28 cellular contexts compared by ENCODE assay signal in the genomic region with DNA sequence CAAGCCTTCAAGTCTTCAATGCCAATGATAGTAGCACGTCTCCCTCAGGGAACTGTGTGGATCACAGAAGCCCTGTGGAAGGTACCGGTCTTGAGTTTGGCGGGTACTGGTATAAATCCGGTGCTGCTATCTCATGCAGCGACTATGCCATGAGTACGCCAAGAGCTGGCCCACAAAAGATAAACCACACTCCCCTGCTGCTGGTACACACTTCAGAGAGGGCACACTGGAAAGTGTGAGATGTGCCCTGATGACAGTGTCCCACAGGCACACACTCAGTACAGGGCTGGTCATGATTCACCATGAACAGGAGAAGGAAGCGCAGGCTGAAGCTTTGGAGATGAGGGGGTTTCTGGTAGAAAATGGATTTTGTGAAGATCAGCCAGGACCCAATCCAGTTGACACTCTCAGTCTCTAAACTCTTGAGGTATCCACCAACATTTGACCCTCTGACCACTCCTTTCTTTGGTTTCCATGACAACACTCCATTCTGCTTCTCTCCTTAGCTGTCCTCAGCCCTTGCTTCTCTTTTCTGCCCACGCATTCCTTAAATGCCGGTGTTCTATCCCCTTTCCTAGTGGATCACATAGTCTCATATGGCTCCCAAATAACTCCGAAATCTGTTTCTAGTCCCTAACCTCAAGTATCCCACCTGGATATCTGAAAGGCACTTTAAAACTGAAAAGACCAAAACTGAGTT. TPM values are rescaled to one million over a fixed set of nuclear protein-coding genes. Genes with fewer than 3 reads are reported as not detected.
DNase-seq lines count a peak whose midpoint lies in the region; ATAC-seq and TF ChIP-seq lines count a peak whose summit lies in the region.
"Had no signal": no experiment of that assay in that cellular context is flagged by ENCODE, and none has a peak within 500 bp of the region (broad histone marks: within the 10 kb centered on the region; RNA-seq: fewer than 3 reads in every experiment).

No MANE protein-coding gene starts in this region.

- H3K9me3 ChIP-seq in liver (ENCODE audit: control insufficient read depth in 4 of 4, low read length in 3 of 4) (no peaks in the 10 kb centered on the region), right lobe of liver (no peaks in the 10 kb centered on the region), MM.1S (replicated peaks; ENCODE audit: insufficient read depth, low read length) (no peaks in the 10 kb centered on the region)
- H3K9me3 ChIP-seq: thoracic aorta, vagina had no signal

- ATAC-seq in right lobe of liver: no peak
- ATAC-seq in left lobe of liver: no peak
- ATAC-seq: HepG2; stimulated activated naive B cell treated with anti-CD40 and anti-IgM and Interleukin-4, amounts not matched to agents 10 μg/mL and 1 μg/mL and 100 μg/mL, for 72 hours had no signal

- H3K4me2 ChIP-seq in MM.1S (ENCODE audit: low read depth, low read length): no peak overlapping the region
- H3K4me2 ChIP-seq: smooth muscle cell had no signal

- H3K9me3 Mint-ChIP-seq in mesothelial cell of epicardium: no peaks in the 10 kb centered on the region
- H3K9me3 Mint-ChIP-seq: activated naive CD8-positive, alpha-beta T cell treated with anti-CD3 and anti-CD28 coated beads, Interleukin-2, amount 10 ng/mL, durations not matched to agents 7 days and 5 days; brain; CD14-positive monocyte; H9; stimulated activated naive B cell treated with anti-CD40 and anti-IgM and Interleukin-4, amounts not matched to agents 10 μg/mL and 1 μg/mL and 100 μg/mL, for 72 hours had no signal

- no peaks in the 10 kb centered on the region for H4K20me1 ChIP-seq in MM.1S (ENCODE audit: insufficient read depth, low read length)

- no peaks in the 10 kb centered on the region for H3K27me3 Mint-ChIP-seq in mesothelial cell of epicardium (ENCODE audit: low read depth)
- H3K27me3 Mint-ChIP-seq: activated naive CD8-positive, alpha-beta T cell treated with anti-CD3 and anti-CD28 coated beads, Interleukin-2, amount 10 ng/mL, durations not matched to agents 7 days and 5 days; brain; stimulated activated naive B cell treated with anti-CD40 and anti-IgM and Interleukin-4, amounts not matched to agents 10 μg/mL and 1 μg/mL and 100 μg/mL, for 72 hours had no signal

- H3K36me3 Mint-ChIP-seq in mesothelial cell of epicardium: peaks cover 18% of the 10 kb centered on the region

- H3K4me3 ChIP-seq in liver (ENCODE audit: low read depth in 1 of 3, low read length in 3 of 3) (no peak overlapping the region), right lobe of liver (no peak overlapping the region), MM.1S (ENCODE audit: low read length) (no peak overlapping the region)
- H3K4me3 ChIP-seq: smooth muscle cell, thoracic aorta, vagina had no signal

- H3K9ac ChIP-seq in liver (ENCODE audit: low read depth in 1 of 2, low read length in 2 of 2) (no peak overlapping the region), MM.1S (ENCODE audit: low read length) (no peak overlapping the region)

- peaks cover 0 to 63% (median 45%) of the 10 kb centered on the region in 4 donors for H3K4me1 ChIP-seq in liver (ENCODE audit: control insufficient read depth in 4 of 4, insufficient read depth in 4 of 4, low read length in 3 of 4)
- peaks cover 0 to 44% (median 19%) of the 10 kb centered on the region in 4 donors for H3K4me1 ChIP-seq in right lobe of liver
- no peaks in the 10 kb centered on the region for H3K4me1 ChIP-seq in MM.1S (ENCODE audit: low read length)

- peaks cover 22% of the 10 kb centered on the region for H3K4me1 Mint-ChIP-seq in mesothelial cell of epicardium

- TF ChIP-seq RAD21 in liver (IDR thresholded peaks at IDR 0.05): no peak

- H3K27me3 ChIP-seq in liver (ENCODE audit: control insufficient read depth in 4 of 4, insufficient read depth in 4 of 4, low read length in 3 of 4) (no peaks in the 10 kb centered on the region), right lobe of liver (no peaks in the 10 kb centered on the region), MM.1S (replicated peaks; ENCODE audit: insufficient read depth, low read length) (no peaks in the 10 kb centered on the region)
- H3K27me3 ChIP-seq: vagina had no signal

- peak overlapping the region; percentile 48 for H3K27ac Mint-ChIP-seq in mesothelial cell of epicardium
- H3K27ac Mint-ChIP-seq: activated naive CD8-positive, alpha-beta T cell treated with anti-CD3 and anti-CD28 coated beads, Interleukin-2, amount 10 ng/mL, durations not matched to agents 7 days and 5 days; CD14-positive monocyte; H9; stimulated activated naive B cell treated with anti-CD40 and anti-IgM and Interleukin-4, amounts not matched to agents 10 μg/mL and 1 μg/mL and 100 μg/mL, for 72 hours had no signal

- peak overlapping the region; percentile 5 to 23 for H3K27ac ChIP-seq in liver (ENCODE audit: low read depth in 1 of 2, low read length in 2 of 2)
- peak overlapping the region in 1 of 3 donors; percentile 77 for H3K27ac ChIP-seq in right lobe of liver
- H3K27ac ChIP-seq in MM.1S (ENCODE audit: low read length): no peak overlapping the region
- H3K27ac ChIP-seq: thoracic aorta, vagina, WERI-Rb-1 had no signal

- no peak for DNase-seq in right lobe of liver
- peak; percentile 46 for DNase-seq in amniotic epithelial cell (ENCODE audit: low read depth)
- no peak for DNase-seq in mesothelial cell of epicardium (ENCODE audit: low spot score in 2 of 2, unreplicated experiment in 2 of 2)
- DNase-seq in A172 (ENCODE audit: low spot score): no peak
- DNase-seq in left lobe of liver (ENCODE audit: low spot score): no peak
- DNase-seq in MM.1S: no peak
- DNase-seq: activated CD4-positive, alpha-beta T cell treated with anti-CD3 and anti-CD28 coated beads, Interleukin-2, amount 50 U/mL, for 4 hours; activated CD8-positive, alpha-beta memory T cell treated with anti-CD3 and anti-CD28 coated beads, Interleukin-2, amount 50 U/mL, for 48 hours; activated naive CD8-positive, alpha-beta T cell treated with anti-CD3 and anti-CD28 coated beads, Interleukin-2, amount 10 ng/mL, durations not matched to agents 7 days and 5 days; effector CD4-positive, alpha-beta T cell; erythroblast; foreskin fibroblast; H9; NCI-H1092 treated with DMSO at 0.1 percent for 48 hours; NCI-H2029; NCI-H2227 treated with DMSO at 0.1 percent for 48 hours; nucleus accumbens; stimulated activated CD4-positive, alpha-beta T cell treated with anti-CD3 and anti-CD28 coated beads, Interleukin-2, amount 100 ng/mL, for 48 hours; stimulated activated naive B cell treated with anti-CD40 and anti-IgM and Interleukin-4, amounts not matched to agents 10 μg/mL and 1 μg/mL and 100 μg/mL, for 72 hours; WERI-Rb-1 had no signal

- peaks cover 12% of the 10 kb centered on the region; the same call in 1 of the 2 replicates for H3F3A ChIP-seq in MM.1S (ENCODE audit: insufficient read depth, low read length)

- H3K4me3 Mint-ChIP-seq in mesothelial cell of epicardium: no peak overlapping the region
- H3K4me3 Mint-ChIP-seq: activated naive CD8-positive, alpha-beta T cell treated with anti-CD3 and anti-CD28 coated beads, Interleukin-2, amount 10 ng/mL, durations not matched to agents 7 days and 5 days; brain; CD14-positive monocyte; H9; stimulated activated naive B cell treated with anti-CD40 and anti-IgM and Interleukin-4, amounts not matched to agents 10 μg/mL and 1 μg/mL and 100 μg/mL, for 72 hours had no signal

- no peak for TF ChIP-seq CTCF in liver (IDR thresholded peaks at IDR 0.05; ENCODE audit: low read depth, low read length, missing input control)
- no peak for TF ChIP-seq CTCF in right lobe of liver (IDR thresholded peaks at IDR 0.05)
- no peak for TF ChIP-seq CTCF in mesothelial cell of epicardium (IDR thresholded peaks at IDR 0.05; ENCODE audit: unreplicated experiment)
- no peak for TF ChIP-seq CTCF in MM.1S (IDR thresholded peaks at IDR 0.05; ENCODE audit: low read length)

- H3K36me3 ChIP-seq in liver (ENCODE audit: control insufficient read depth in 4 of 4, insufficient read depth in 3 of 4, low read depth in 1 of 4, low read length in 3 of 4) (peaks cover 0 to 18% (median 9%) of the 10 kb centered on the region in 4 donors), right lobe of liver (peaks cover 0 to 21% (median 10%) of the 10 kb centered on the region in 4 donors), MM.1S (replicated peaks; ENCODE audit: insufficient read depth, low read length) (no peaks in the 10 kb centered on the region)
- H3K36me3 ChIP-seq: WERI-Rb-1 had no signal

- intact Hi-C loops in right lobe of liver (cut with DNase I): no loop called here

- no peak for TF ChIP-seq POLR2A in right lobe of liver (IDR thresholded peaks at IDR 0.05)

- WGBS in liver: 97% methylated on average over 10 of the region's 10 CpGs
- 98% methylated on average over 3 of the region's 10 CpGs for WGBS in right lobe of liver (ENCODE audit: insufficient coverage, low coverage, low lambda C conversion rate, missing lambda C conversion rate)

- H3K79me2 ChIP-seq in MM.1S (ENCODE audit: low read length): no peaks in the 10 kb centered on the region

- no peak overlapping the region for H2AFZ ChIP-seq in MM.1S (ENCODE audit: low read length)

- H3K9me2 ChIP-seq in MM.1S (replicated peaks; ENCODE audit: insufficient read depth, low read length): no peaks in the 10 kb centered on the region

TF ChIP-seq in liver, 16 proteins besides CTCF, POLR2A, EP300 and RAD21 (continues in another document):
- TF ChIP-seq NR2F2 (IDR thresholded peaks at IDR 0.05): no peak

RNA-seq across cellular contexts. Expression of gene AMACR, which starts 5.1 kb away (rescaled TPM):
- total RNA-seq in liver: 10 to 100 TPM; 15.6 to 48.5 TPM
- polyA plus RNA-seq in liver: 10 to 100 TPM; 27.5 to 35.8 TPM
- total RNA-seq in right lobe of liver: 10 to 100 TPM; 28.7 to 62.4 (median 41.9) TPM
- total RNA-seq in mesothelial cell of epicardium: 9.7 to 10.5 TPM (median 9.8 TPM) in 3 replicates
- 16.7 and 25.1 TPM in 2 replicates for total RNA-seq in A172 (2014; rRNA removed; shearing (Covaris generic))
- 58.0 TPM for total RNA-seq in left lobe of liver

RNA-seq across cellular contexts. Expression of gene SLC45A2, which starts 18.3 kb away (rescaled TPM):
- total RNA-seq in liver: 1 to 10 TPM in 1 of 2 donors, not detected in 1; 1.3 TPM
- under 1 TPM in 1 of 2 donors, not detected in 1; 0.01 TPM for polyA plus RNA-seq in liver
- total RNA-seq in right lobe of liver: 1 to 10 TPM in 1 of 6 experiments, under 1 TPM in 5; 0.20 to 2.3 (median 0.37) TPM
- total RNA-seq in mesothelial cell of epicardium: 0.45 to 0.63 TPM (median 0.62 TPM) in 3 replicates
- total RNA-seq in A172 (2014; rRNA removed; shearing (Covaris generic)): not detected in 2 replicates
- 0.48 TPM for total RNA-seq in left lobe of liver
- total RNA-seq: Daoy, H9, thoracic aorta, vagina had no signal
- polyA plus RNA-seq: CD14-positive monocyte had no signal

RNA-seq across cellular contexts. Expression of gene C1QTNF3, which starts 40.2 kb away (rescaled TPM):
- total RNA-seq in liver: 1 to 10 TPM; 3.1 to 6.2 TPM
- 1 to 10 TPM in 1 of 2 donors, under 1 TPM in 1; 0.81 to 1.8 TPM for polyA plus RNA-seq in liver
- total RNA-seq in right lobe of liver: 1 to 10 TPM; 1.5 to 7.7 (median 3.1) TPM
- 8.5 to 9.8 TPM (median 9.5 TPM) in 3 replicates for total RNA-seq in mesothelial cell of epicardium
- total RNA-seq in A172 (2014; rRNA removed; shearing (Covaris generic)): not detected in 2 replicates
- total RNA-seq in left lobe of liver: 1.9 TPM
- polyA plus RNA-seq: CD14-positive monocyte had no signal
